ENCODE assay signal across 8 cellular contexts in the genomic region with DNA sequence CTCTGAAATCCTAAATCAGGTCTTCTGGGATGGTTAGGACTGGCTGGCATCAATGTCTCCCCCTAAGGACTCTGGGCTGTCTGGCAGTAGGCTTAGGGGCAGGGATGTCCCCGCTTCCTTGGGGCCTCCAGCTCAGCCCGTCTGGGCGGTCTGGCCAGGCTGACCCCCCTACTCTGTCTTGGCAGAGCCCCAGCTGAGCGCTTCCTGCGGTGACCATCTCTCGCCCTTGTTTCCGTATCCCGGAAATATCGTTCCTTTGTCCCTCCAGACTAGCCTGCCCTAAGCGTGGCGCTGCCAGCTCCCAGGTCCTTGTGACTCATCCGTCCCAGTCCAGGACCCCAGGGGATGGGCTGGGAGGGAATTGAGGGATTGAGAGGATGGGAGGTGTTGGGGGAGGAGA. TPM values are rescaled to one million over a fixed set of nuclear protein-coding genes. Genes with fewer than 3 reads are reported as not detected.
DNase-seq lines count a peak whose midpoint lies in the region; ATAC-seq and TF ChIP-seq lines count a peak whose summit lies in the region.

No MANE protein-coding gene starts in this region.

- 3 to 4% methylated on average over 12 of the region's 12 CpGs for WGBS in GM23248 (ENCODE audit: low coverage in 1 of 2, low lambda C conversion rate in 2 of 2, missing lambda C conversion rate in 2 of 2), 2 experiments

- peaks cover 2% of the 10 kb centered on the region for H3K36me3 Mint-ChIP-seq in activated CD8-positive, alpha-beta T cell treated with anti-CD3 and anti-CD28 coated beads for 36 hours (ENCODE audit: low read depth)

- no peaks in the 10 kb centered on the region for H4K20me1 ChIP-seq in GM23248 (ENCODE audit: insufficient read depth)

- no peak overlapping the region for H3K4me3 Mint-ChIP-seq in activated CD8-positive, alpha-beta T cell treated with anti-CD3 and anti-CD28 coated beads for 36 hours

- H3K4me1 Mint-ChIP-seq in activated CD8-positive, alpha-beta T cell treated with anti-CD3 and anti-CD28 coated beads for 36 hours (ENCODE audit: low read depth) = peaks cover 7% of the 10 kb centered on the region

- intact Hi-C loops in Right ventricle myocardium superior (cut with DNase I) = loop anchor here (5.0 kb wide), 1 partner anchor 39 kb away; no protein-coding TSS in a partner anchor
- intact Hi-C loops in sciatic nerve (cut with DNase I) = loop anchor here (5.0 kb wide), 1 partner anchor 34 kb away; no protein-coding TSS in a partner anchor
- intact Hi-C loops in activated CD8-positive, alpha-beta T cell treated with anti-CD3 and anti-CD28 coated beads for 36 hours (cut with micrococcal nuclease) = loop anchor here (5.0 kb wide), 1 partner anchor 39 kb away; no protein-coding TSS in a partner anchor

- in situ Hi-C loops in GM23248 (cut with MboI) = loop anchor here (5.0 kb wide), 1 partner anchor 34 kb away; no protein-coding TSS in a partner anchor

- no peaks in the 10 kb centered on the region; the same call in 1 of the 2 replicates for H3K27me3 ChIP-seq in GM23248 (replicated peaks; ENCODE audit: insufficient read depth)

- H3K79me2 ChIP-seq in GM23248 (ENCODE audit: insufficient read depth) = no peaks in the 10 kb centered on the region

- ATAC-seq in SK-N-SH treated with all-trans-retinoic acid at 6 μM for 48 hours = peak; percentile 66
- peak; percentile 60 for ATAC-seq in Right ventricle myocardium superior (ENCODE audit: poor library complexity)
- ATAC-seq in sciatic nerve = peak; percentile 76
- ATAC-seq in GM21619 (IDR thresholded peaks at IDR 0.05; ENCODE audit: unreplicated experiment) = no peak
- no peak for ATAC-seq in activated CD8-positive, alpha-beta T cell treated with anti-CD3 and anti-CD28 coated beads for 36 hours
- no peak for ATAC-seq in GM18867 (IDR thresholded peaks at IDR 0.05; ENCODE audit: unreplicated experiment)

- H3K27ac Mint-ChIP-seq in activated CD8-positive, alpha-beta T cell treated with anti-CD3 and anti-CD28 coated beads for 36 hours = no peak overlapping the region

- H3K27ac ChIP-seq in GM23248 = no peak overlapping the region

- peak overlapping the region; percentile 51; the same call in 1 of the 2 replicates for H3K9ac ChIP-seq in GM23248

- no peaks in the 10 kb centered on the region for H3K9me3 Mint-ChIP-seq in activated CD8-positive, alpha-beta T cell treated with anti-CD3 and anti-CD28 coated beads for 36 hours

- H2AFZ ChIP-seq in GM23248 = peak overlapping the region; percentile 83

- no peaks in the 10 kb centered on the region for H3F3A ChIP-seq in GM23248 (ENCODE audit: insufficient read depth)

- POLR2A ChIA-PET in activated CD8-positive, alpha-beta T cell treated with anti-CD3 and anti-CD28 coated beads for 36 hours (lab: Charles Lee) = no interaction called here

- H3K9me2 ChIP-seq in GM23248 (ENCODE audit: insufficient read depth) = no peaks in the 10 kb centered on the region

- no peaks in the 10 kb centered on the region for H3K36me3 ChIP-seq in GM23248 (ENCODE audit: low read depth)

- H3K9me3 ChIP-seq in GM23248 (ENCODE audit: low read depth) = no peaks in the 10 kb centered on the region

- H3K4me3 ChIP-seq in GM23248 = peak overlapping the region; percentile 38

- H3K27me3 Mint-ChIP-seq in activated CD8-positive, alpha-beta T cell treated with anti-CD3 and anti-CD28 coated beads for 36 hours = peaks cover 23% of the 10 kb centered on the region

- peak; percentile 55 for DNase-seq in GM23248
- DNase-seq in Right ventricle myocardium superior = peak; percentile 75
- DNase-seq in sciatic nerve (ENCODE audit: low spot score) = peak; percentile 74
- DNase-seq in activated CD4-positive, CD25-positive, alpha-beta regulatory T cell (lab: John Stamatoyannopoulos, UW) = no peak
- no peak for DNase-seq in activated CD8-positive, alpha-beta T cell treated with anti-CD3 and anti-CD28 coated beads for 36 hours

- CTCF ChIA-PET in activated CD8-positive, alpha-beta T cell treated with anti-CD3 and anti-CD28 coated beads for 36 hours (lab: Charles Lee) = interaction anchor here (0.8 to 3.9 kb wide), 2 partner anchors 37 to 40 kb away, joined by 3 to 18 read pairs; no protein-coding TSS in a partner anchor

- no peak for TF ChIP-seq CTCF in activated CD8-positive, alpha-beta T cell treated with anti-CD3 and anti-CD28 coated beads for 36 hours (IDR thresholded peaks at IDR 0.05)

- no peak overlapping the region for H3K4me2 ChIP-seq in GM23248 (ENCODE audit: unreplicated experiment)

- H3K4me1 ChIP-seq in GM23248 (ENCODE audit: insufficient read depth) = no peaks in the 10 kb centered on the region

TF ChIP-seq in SK-N-SH treated with all-trans-retinoic acid at 6 μM for 48 hours, 23 proteins besides CTCF, POLR2A, EP300 and RAD21 (continues in another document):
- TF ChIP-seq SNAI2 (CRISPR knock-in tag; IDR thresholded peaks at IDR 0.05) = no peak
- TF ChIP-seq, protein P1, sequence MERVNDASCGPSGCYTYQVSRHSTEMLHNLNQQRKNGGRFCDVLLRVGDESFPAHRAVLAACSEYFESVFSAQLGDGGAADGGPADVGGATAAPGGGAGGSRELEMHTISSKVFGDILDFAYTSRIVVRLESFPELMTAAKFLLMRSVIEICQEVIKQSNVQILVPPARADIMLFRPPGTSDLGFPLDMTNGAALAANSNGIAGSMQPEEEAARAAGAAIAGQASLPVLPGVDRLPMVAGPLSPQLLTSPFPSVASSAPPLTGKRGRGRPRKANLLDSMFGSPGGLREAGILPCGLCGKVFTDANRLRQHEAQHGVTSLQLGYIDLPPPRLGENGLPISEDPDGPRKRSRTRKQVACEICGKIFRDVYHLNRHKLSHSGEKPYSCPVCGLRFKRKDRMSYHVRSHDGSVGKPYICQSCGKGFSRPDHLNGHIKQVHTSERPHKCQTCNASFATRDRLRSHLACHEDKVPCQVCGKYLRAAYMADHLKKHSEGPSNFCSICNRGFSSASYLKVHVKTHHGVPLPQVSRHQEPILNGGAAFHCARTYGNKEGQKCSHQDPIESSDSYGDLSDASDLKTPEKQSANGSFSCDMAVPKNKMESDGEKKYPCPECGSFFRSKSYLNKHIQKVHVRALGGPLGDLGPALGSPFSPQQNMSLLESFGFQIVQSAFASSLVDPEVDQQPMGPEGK (CRISPR knock-in tag; IDR thresholded peaks at IDR 0.05; ENCODE audit: borderline replicate concordance) = no peak
- no peak for TF ChIP-seq ESRRG (CRISPR knock-in tag; IDR thresholded peaks at IDR 0.05)
- TF ChIP-seq, protein P2, sequence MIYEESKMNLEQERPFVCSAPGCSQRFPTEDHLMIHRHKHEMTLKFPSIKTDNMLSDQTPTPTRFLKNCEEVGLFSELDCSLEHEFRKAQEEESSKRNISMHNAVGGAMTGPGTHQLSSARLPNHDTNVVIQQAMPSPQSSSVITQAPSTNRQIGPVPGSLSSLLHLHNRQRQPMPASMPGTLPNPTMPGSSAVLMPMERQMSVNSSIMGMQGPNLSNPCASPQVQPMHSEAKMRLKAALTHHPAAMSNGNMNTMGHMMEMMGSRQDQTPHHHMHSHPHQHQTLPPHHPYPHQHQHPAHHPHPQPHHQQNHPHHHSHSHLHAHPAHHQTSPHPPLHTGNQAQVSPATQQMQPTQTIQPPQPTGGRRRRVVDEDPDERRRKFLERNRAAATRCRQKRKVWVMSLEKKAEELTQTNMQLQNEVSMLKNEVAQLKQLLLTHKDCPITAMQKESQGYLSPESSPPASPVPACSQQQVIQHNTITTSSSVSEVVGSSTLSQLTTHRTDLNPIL (CRISPR knock-in tag; IDR thresholded peaks at IDR 0.05; ENCODE audit: low read depth) = no peak
- TF ChIP-seq ZFP3 (CRISPR knock-in tag; IDR thresholded peaks at IDR 0.05) = no peak
- no peak for TF ChIP-seq GLIS3 (CRISPR knock-in tag; IDR thresholded peaks at IDR 0.05)
- no peak for TF ChIP-seq PPARA (CRISPR knock-in tag; IDR thresholded peaks at IDR 0.05; ENCODE audit: borderline replicate concordance)
- no peak for TF ChIP-seq RARB (CRISPR knock-in tag; IDR thresholded peaks at IDR 0.05)
- no peak for TF ChIP-seq TCF4 (CRISPR knock-in tag; IDR thresholded peaks at IDR 0.05; ENCODE audit: borderline replicate concordance)
- no peak for TF ChIP-seq ZFP30 (CRISPR knock-in tag; IDR thresholded peaks at IDR 0.05)
- TF ChIP-seq ARNTL (CRISPR knock-in tag; IDR thresholded peaks at IDR 0.05; ENCODE audit: borderline replicate concordance, low read depth) = no peak

RNA-seq across cellular contexts. Expression of a gene that starts 11.3 kb away (rescaled TPM):
- 11.4 and 14.8 TPM in 2 replicates for total RNA-seq in GM23248 (2014; rRNA removed; shearing (Covaris generic))
- polyA plus RNA-seq in GM23248 (2016; fragmentation: Nextera tagmentation; extraction: Ambion mirVana) = 7.6 and 7.9 TPM in 2 replicates
- 9.3 TPM for total RNA-seq in Right ventricle myocardium superior
- total RNA-seq in sciatic nerve = 22.0 TPM
- 10 to 100 TPM; 43.8 to 45.4 TPM for total RNA-seq in activated CD8-positive, alpha-beta T cell treated with anti-CD3 and anti-CD28 coated beads for 36 hours

RNA-seq across cellular contexts. Expression of a gene that starts 14.0 kb away (rescaled TPM):
- 2.8 and 4.0 TPM in 2 replicates for total RNA-seq in GM23248 (2014; rRNA removed; shearing (Covaris generic))
- polyA plus RNA-seq in GM23248 (2016; fragmentation: Nextera tagmentation; extraction: Ambion mirVana) = 0.52 and 0.61 TPM in 2 replicates
- total RNA-seq in Right ventricle myocardium superior (8.3 TPM), sciatic nerve (14.8 TPM)
- 1 to 10 TPM; 5.4 TPM for total RNA-seq in activated CD8-positive, alpha-beta T cell treated with anti-CD3 and anti-CD28 coated beads for 36 hours

RNA-seq across cellular contexts. Expression of a gene that starts 28.4 kb away (rescaled TPM):
- total RNA-seq in GM23248 (2014; rRNA removed; shearing (Covaris generic)) = not detected in 2 replicates
- polyA plus RNA-seq in GM23248 (2016; fragmentation: Nextera tagmentation; extraction: Ambion mirVana) = not detected in 2 replicates
- total RNA-seq in Right ventricle myocardium superior = 18.1 TPM
- 283 TPM for total RNA-seq in sciatic nerve
- not detected for total RNA-seq in activated CD8-positive, alpha-beta T cell treated with anti-CD3 and anti-CD28 coated beads for 36 hours

RNA-seq across cellular contexts. Expression of a gene that starts 39.3 kb away (rescaled TPM):
- 10.9 and 40.8 TPM in 2 replicates for total RNA-seq in GM23248 (2014; rRNA removed; shearing (Covaris generic))
- 87.8 and 96.9 TPM in 2 replicates for polyA plus RNA-seq in GM23248 (2016; fragmentation: Nextera tagmentation; extraction: Ambion mirVana)
- total RNA-seq in Right ventricle myocardium superior = 27.4 TPM
- total RNA-seq in sciatic nerve = 29.4 TPM
- 10 to 100 TPM; 25.4 to 33.2 TPM for total RNA-seq in activated CD8-positive, alpha-beta T cell treated with anti-CD3 and anti-CD28 coated beads for 36 hours

RNA-seq across cellular contexts. Expression of a gene that starts 43.0 kb away (rescaled TPM):
- total RNA-seq in GM23248 (2014; rRNA removed; shearing (Covaris generic)) = 14.7 and 23.0 TPM in 2 replicates
- polyA plus RNA-seq in GM23248 (2016; fragmentation: Nextera tagmentation; extraction: Ambion mirVana) = 74.5 and 78.8 TPM in 2 replicates
- 224 TPM for total RNA-seq in Right ventricle myocardium superior
- 55.0 TPM for total RNA-seq in sciatic nerve
- 100 to 1,000 TPM; 101 to 107 TPM for total RNA-seq in activated CD8-positive, alpha-beta T cell treated with anti-CD3 and anti-CD28 coated beads for 36 hours

Comparison
In these comparisons a context has a peak if more than half of its experiments do, and no peak if none do; other contexts are left out.
1. DNase-seq: peak in GM23248 (single experiment), Right ventricle myocardium superior (single experiment) and sciatic nerve (single experiment); none in activated CD4-positive, CD25-positive, alpha-beta regulatory T cell (0 of 4) and activated CD8-positive, alpha-beta T cell treated with anti-CD3 and anti-CD28 coated beads for 36 hours (single experiment).
2. ATAC-seq: peak in SK-N-SH treated with all-trans-retinoic acid at 6 μM for 48 hours (single experiment), Right ventricle myocardium superior (single experiment) and sciatic nerve (single experiment); none in GM21619 (single experiment), activated CD8-positive, alpha-beta T cell treated with anti-CD3 and anti-CD28 coated beads for 36 hours (single experiment) and GM18867 (single experiment).
3. RNA of a gene that starts 28.4 kb away (total RNA-seq): 283 TPM in sciatic nerve (single experiment) and 18.1 TPM in Right ventricle myocardium superior (single experiment); not detected in GM23248 and not detected in activated CD8-positive, alpha-beta T cell treated with anti-CD3 and anti-CD28 coated beads for 36 hours; every median in the first group is over 10 times any median in the second.